ENCODE assay signal across 2 cellular contexts in genomic region chr19:36028313-36029041, GRCh38.
TF ChIP-seq lines count a peak whose summit lies in the region.

No MANE protein-coding gene starts in this region.

TF ChIP-seq in HEK293, 187 proteins besides CTCF, POLR2A, EP300 and RAD21 (continued from another document):
- TF ChIP-seq TCF7L2 (IDR thresholded peaks at IDR 0.05; ENCODE audit: borderline replicate concordance, low read depth, low read length) (no peak), ZNF639 (tag by site-specific recombination; IDR thresholded peaks at IDR 0.05) (no peak), ZNF548 (tag by site-specific recombination; IDR thresholded peaks at IDR 0.05) (0 out of 2 replicates have a peak, but pooled peaks have one; percentile 38), ZBTB20 (tag by site-specific recombination; IDR thresholded peaks at IDR 0.05) (0 out of 2 replicates have a peak, but pooled peaks have one; percentile 16), ZNF10 (tag by site-specific recombination; IDR thresholded peaks at IDR 0.05) (no peak), EGR2 (tag by site-specific recombination; IDR thresholded peaks at IDR 0.05; ENCODE audit: low read depth) (peak; percentile 68), OVOL3 (tag by site-specific recombination; IDR thresholded peaks at IDR 0.05) (no peak), ZNF558 (tag by site-specific recombination; IDR thresholded peaks at IDR 0.05) (no peak), KLF7 (tag by site-specific recombination; IDR thresholded peaks at IDR 0.05; ENCODE audit: borderline replicate concordance) (no peak)
TF ChIP-seq in HEK293: peak in this region for 5.

TF ChIP-seq in WTC11, 78 proteins besides CTCF, POLR2A, EP300 and RAD21 (continued from another document):
- TF ChIP-seq ZNF281 (CRISPR knock-in tag; IDR thresholded peaks at IDR 0.05) (no peak), PRDM15 (CRISPR knock-in tag; IDR thresholded peaks at IDR 0.05) (no peak), ATF3 (CRISPR knock-in tag; conservative IDR thresholded peaks at IDR 0.05) (no peak), MXD4 (CRISPR knock-in tag; IDR thresholded peaks at IDR 0.05; ENCODE audit: borderline replicate concordance) (no peak)
